In the genomic region with DNA sequence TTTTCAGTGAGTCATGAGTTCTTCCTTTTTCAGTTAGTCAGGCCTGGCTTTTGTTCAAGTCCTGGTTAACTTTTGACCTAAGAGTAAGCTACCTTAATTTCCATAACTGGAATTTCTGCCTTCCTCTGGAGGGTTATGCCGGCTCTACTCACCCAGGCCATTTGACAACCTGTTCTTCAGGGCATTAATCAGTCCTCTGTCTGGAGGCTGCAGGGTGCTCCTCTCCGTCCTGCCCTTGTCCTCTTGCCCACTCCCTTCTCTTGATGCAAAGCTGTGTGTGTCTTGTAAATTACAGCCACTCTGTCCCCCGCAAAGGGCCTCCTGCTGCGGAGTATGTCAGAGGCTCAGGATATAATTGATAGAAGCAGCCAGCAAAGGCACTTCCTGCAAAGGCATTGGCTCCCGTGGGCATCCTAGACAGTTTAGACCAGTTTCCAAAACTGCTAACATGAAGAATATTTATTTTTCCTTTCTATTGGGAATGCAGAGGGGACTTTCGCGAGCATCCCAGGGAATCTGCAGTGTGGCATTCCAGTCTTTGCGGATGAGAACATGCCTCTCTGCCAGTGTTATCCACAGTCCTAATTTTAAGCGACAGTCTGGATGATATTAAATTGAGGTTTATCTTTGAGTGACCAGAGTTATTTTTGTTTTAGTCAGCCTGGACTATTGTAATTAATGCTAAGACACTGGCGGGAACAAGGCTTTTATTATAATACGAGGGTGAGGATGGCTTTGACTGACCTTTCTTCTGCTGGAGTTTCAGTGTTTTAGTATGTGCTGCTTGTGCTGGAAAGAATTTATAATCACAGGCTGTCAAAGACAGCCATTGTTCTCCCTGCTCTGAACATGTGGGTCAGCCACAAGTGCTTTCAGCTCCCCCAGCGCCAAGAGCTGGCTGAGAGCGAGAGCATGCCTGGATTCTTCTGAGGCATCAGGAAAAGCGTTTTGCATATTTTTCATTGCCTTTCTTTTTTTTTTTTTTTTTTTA, we compare ENCODE assay signal across 1 cellular context.
TF ChIP-seq lines count a peak whose summit lies in the region.

No MANE protein-coding gene starts in this region.

TF ChIP-seq in HepG2, 621 proteins besides CTCF, POLR2A, EP300 and RAD21 (continued from another document):
- TF ChIP-seq, protein P1, sequence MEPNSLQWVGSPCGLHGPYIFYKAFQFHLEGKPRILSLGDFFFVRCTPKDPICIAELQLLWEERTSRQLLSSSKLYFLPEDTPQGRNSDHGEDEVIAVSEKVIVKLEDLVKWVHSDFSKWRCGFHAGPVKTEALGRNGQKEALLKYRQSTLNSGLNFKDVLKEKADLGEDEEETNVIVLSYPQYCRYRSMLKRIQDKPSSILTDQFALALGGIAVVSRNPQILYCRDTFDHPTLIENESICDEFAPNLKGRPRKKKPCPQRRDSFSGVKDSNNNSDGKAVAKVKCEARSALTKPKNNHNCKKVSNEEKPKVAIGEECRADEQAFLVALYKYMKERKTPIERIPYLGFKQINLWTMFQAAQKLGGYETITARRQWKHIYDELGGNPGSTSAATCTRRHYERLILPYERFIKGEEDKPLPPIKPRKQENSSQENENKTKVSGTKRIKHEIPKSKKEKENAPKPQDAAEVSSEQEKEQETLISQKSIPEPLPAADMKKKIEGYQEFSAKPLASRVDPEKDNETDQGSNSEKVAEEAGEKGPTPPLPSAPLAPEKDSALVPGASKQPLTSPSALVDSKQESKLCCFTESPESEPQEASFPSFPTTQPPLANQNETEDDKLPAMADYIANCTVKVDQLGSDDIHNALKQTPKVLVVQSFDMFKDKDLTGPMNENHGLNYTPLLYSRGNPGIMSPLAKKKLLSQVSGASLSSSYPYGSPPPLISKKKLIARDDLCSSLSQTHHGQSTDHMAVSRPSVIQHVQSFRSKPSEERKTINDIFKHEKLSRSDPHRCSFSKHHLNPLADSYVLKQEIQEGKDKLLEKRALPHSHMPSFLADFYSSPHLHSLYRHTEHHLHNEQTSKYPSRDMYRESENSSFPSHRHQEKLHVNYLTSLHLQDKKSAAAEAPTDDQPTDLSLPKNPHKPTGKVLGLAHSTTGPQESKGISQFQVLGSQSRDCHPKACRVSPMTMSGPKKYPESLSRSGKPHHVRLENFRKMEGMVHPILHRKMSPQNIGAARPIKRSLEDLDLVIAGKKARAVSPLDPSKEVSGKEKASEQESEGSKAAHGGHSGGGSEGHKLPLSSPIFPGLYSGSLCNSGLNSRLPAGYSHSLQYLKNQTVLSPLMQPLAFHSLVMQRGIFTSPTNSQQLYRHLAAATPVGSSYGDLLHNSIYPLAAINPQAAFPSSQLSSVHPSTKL (CRISPR knock-in tag; IDR thresholded peaks at IDR 0.05): no peak
- TF ChIP-seq, protein P2, sequence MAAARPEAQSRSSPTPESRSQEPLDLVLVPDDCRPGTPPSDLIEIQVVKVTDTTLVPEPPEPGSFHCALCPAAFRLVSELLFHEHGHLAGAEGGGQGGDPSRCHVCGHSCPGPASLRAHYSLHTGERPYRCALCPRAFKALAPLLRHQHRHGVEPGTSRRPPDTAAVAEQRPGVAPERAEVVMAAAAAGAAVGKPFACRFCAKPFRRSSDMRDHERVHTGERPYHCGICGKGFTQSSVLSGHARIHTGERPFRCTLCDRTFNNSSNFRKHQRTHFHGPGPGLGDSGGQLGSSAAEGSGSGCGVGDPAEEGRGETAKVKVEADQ (CRISPR knock-in tag; IDR thresholded peaks at IDR 0.05; ENCODE audit: borderline replicate concordance): no peak
- no peak for TF ChIP-seq ZNF224 (CRISPR knock-in tag; IDR thresholded peaks at IDR 0.05)
- no peak for TF ChIP-seq HOXD1 (CRISPR knock-in tag; IDR thresholded peaks at IDR 0.05)
- TF ChIP-seq RBM39 (IDR thresholded peaks at IDR 0.05; ENCODE audit: low read depth, low read length, poor library complexity, severe bottlenecking): no peak
- TF ChIP-seq SAFB2 (CRISPR knock-in tag; IDR thresholded peaks at IDR 0.05; ENCODE audit: borderline replicate concordance, low read depth): no peak
- TF ChIP-seq FIP1L1 (IDR thresholded peaks at IDR 0.05; ENCODE audit: borderline replicate concordance, insufficient read depth, low read depth, low read length): no peak
- TF ChIP-seq, protein P3, sequence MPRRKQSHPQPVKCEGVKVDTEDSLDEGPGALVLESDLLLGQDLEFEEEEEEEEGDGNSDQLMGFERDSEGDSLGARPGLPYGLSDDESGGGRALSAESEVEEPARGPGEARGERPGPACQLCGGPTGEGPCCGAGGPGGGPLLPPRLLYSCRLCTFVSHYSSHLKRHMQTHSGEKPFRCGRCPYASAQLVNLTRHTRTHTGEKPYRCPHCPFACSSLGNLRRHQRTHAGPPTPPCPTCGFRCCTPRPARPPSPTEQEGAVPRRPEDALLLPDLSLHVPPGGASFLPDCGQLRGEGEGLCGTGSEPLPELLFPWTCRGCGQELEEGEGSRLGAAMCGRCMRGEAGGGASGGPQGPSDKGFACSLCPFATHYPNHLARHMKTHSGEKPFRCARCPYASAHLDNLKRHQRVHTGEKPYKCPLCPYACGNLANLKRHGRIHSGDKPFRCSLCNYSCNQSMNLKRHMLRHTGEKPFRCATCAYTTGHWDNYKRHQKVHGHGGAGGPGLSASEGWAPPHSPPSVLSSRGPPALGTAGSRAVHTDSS (CRISPR knock-in tag; conservative IDR thresholded peaks at IDR 0.05): no peak
- no peak for TF ChIP-seq NR1H2 (CRISPR knock-in tag; IDR thresholded peaks at IDR 0.05; ENCODE audit: borderline replicate concordance, low read depth)
